Comparison of ENCODE assay signal across 10 cellular contexts in the genomic region with DNA sequence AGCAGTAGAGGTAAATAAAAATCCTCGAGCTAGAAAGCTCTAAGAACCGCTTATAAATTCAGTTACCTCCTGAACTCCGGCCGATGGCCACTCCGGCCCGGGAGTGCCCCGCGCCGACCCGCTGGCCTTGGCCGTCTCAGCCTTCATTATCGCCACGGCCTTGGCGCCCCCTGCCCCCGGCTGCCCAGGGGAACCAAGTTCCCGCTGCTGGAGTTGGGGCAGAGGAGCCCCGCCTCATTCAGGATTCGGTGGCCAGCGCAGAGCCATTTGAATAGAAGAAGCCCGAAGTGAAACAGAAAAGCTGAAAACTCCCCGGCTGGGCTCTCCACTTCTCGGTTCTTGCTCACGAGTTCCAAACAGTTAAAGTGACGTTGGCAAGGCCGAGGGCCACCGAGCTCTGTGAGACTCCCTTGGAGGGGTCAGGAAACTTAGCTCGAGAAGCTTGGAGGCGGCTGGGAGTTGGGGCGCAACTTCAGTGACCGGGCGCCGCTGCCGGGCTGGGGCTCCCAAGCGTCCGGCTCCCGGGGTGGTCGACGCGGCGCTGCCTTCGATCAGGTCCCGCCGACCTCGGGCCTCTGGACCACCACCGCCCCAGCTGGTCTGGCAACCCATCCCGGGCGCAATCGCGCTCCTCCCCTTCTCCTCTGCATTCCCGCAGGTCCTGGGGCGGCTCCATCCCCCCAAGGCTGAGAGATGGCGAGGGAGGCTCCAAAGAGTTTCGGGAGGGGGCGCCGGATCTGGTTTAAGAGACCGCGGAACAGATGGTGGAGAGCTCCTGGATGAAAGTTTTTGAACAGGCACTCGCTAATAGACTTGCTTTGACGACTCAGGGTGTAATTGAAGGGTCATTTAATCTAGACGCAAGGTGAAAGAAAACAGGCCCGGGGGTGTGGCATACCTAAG. TPM values are rescaled to one million over a fixed set of nuclear protein-coding genes. Genes with fewer than 3 reads are reported as not detected.
DNase-seq lines count a peak whose midpoint lies in the region; ATAC-seq and TF ChIP-seq lines count a peak whose summit lies in the region.
"Had no signal": no experiment of that assay in that cellular context is flagged by ENCODE, and none has a peak within 500 bp of the region (broad histone marks: within the 10 kb centered on the region; RNA-seq: fewer than 3 reads in every experiment).

No MANE protein-coding gene starts in this region.

- no peaks in the 10 kb centered on the region for H4K20me1 ChIP-seq in IMR-90 (ENCODE audit: insufficient read depth, low read length)

- H3K36me3 ChIP-seq in IMR-90 (ENCODE audit: control insufficient read depth, insufficient read depth, low read length) (no peaks in the 10 kb centered on the region), prostate gland (no peaks in the 10 kb centered on the region)

- peak overlapping the region; percentile 40 for H2AFZ ChIP-seq in IMR-90 (replicated peaks; ENCODE audit: low read length, poor library complexity)

- H3K27me3 Mint-ChIP-seq in T-cell: peaks cover 63 to 77% of the 10 kb centered on the region in 2 donors

- peak; percentile 65 for ATAC-seq in IMR-90 (ENCODE audit: low read depth)
- no peak for ATAC-seq in T-cell (replicated peaks in 1 of 4)
- no peak for ATAC-seq in GM19452 (IDR thresholded peaks at IDR 0.05; ENCODE audit: unreplicated experiment)

- H3K9me1 ChIP-seq in IMR-90 (ENCODE audit: insufficient read depth, low read length): no peaks in the 10 kb centered on the region

- CTCF ChIA-PET in GM10248 (lab: Yijun Ruan, JAX): interaction anchor here (1.1 to 1.4 kb wide), 2 partner anchors 14 to 27 kb away, joined by 3 read pairs; no protein-coding TSS in a partner anchor
- CTCF ChIA-PET in IMR-90 (lab: Yijun Ruan, JAX): no interaction called here
- CTCF ChIA-PET in T-cell (lab: Charles Lee): no interaction called here
- CTCF ChIA-PET in HEK293T (lab: Yijun Ruan, JAX): no interaction called here

- no peak overlapping the region for H2BK15ac ChIP-seq in IMR-90 (ENCODE audit: low read depth, low read length)

- no peak for TF ChIP-seq CTCF in GM10248 (IDR thresholded peaks at IDR 0.05; ENCODE audit: control extremely low read depth, extremely low read depth, low read depth, missing control alignments)
- no peak for TF ChIP-seq CTCF in IMR-90 (conservative IDR thresholded peaks at IDR 0.05; ENCODE audit: low read depth, low read length)
- TF ChIP-seq CTCF in fibroblast of villous mesenchyme (IDR thresholded peaks at IDR 0.05; ENCODE audit: insufficient read depth, low read depth, low read length): no peak
- no peak for TF ChIP-seq CTCF in prostate gland (IDR thresholded peaks at IDR 0.05)

- H2AK9ac ChIP-seq in IMR-90 (replicated peaks; ENCODE audit: low read depth, low read length, poor library complexity): no peak overlapping the region

- H3K27ac ChIP-seq in IMR-90 (ENCODE audit: insufficient read depth, low read length) (no peak overlapping the region), prostate gland (no peak overlapping the region)

- TF ChIP-seq POLR2A in IMR-90 (IDR thresholded peaks at IDR 0.05; ENCODE audit: low read depth, low read length) (no peak), prostate gland (IDR thresholded peaks at IDR 0.05) (no peak)

- H2BK120ac ChIP-seq in IMR-90 (ENCODE audit: low read depth, low read length): no peak overlapping the region

- no peak overlapping the region for H4K5ac ChIP-seq in IMR-90 (ENCODE audit: low read depth, low read length)

- H4K8ac ChIP-seq in IMR-90 (ENCODE audit: low read depth in 2 of 2, low read length in 2 of 2): no peak overlapping the region

- H3K4me3 ChIP-seq in IMR-90 (ENCODE audit: insufficient read depth, low read depth, low read length): peak overlapping the region; percentile 36
- H3K4me3 ChIP-seq in fibroblast of villous mesenchyme (ENCODE audit: low read depth, low read length): peak overlapping the region; percentile 56
- H3K4me3 ChIP-seq in prostate gland: peak overlapping the region; percentile 12 to 21

- H3K56ac ChIP-seq in IMR-90 (ENCODE audit: extremely low read depth, insufficient read depth, low read length): no peak overlapping the region

- no peak overlapping the region for H3K9ac ChIP-seq in IMR-90 (ENCODE audit: low read depth, low read length)

- peak overlapping the region in 1 of 2 donors; percentile 27 for H3K27ac Mint-ChIP-seq in T-cell

- peaks cover 2% of the 10 kb centered on the region; the same call in 1 of the 2 replicates for H3K9me3 ChIP-seq in IMR-90 (ENCODE audit: control insufficient read depth, insufficient read depth, low read length)
- no peaks in the 10 kb centered on the region for H3K9me3 ChIP-seq in prostate gland

- peak overlapping the region; percentile 85 for H3K4me2 ChIP-seq in IMR-90 (ENCODE audit: low read depth, low read length)

- H3K79me1 ChIP-seq in IMR-90 (ENCODE audit: low read depth in 1 of 2, low read length in 2 of 2): no peaks in the 10 kb centered on the region

- no peak overlapping the region for H3K14ac ChIP-seq in IMR-90 (replicated peaks; ENCODE audit: low read depth, low read length)

- 1% methylated on average over 15 of the region's 61 CpGs; no CpG with 5 or more reads in 1 of the 2 experiments for WGBS in IMR-90 (ENCODE audit: extremely low coverage in 2 of 2, insufficient read length in 1 of 2), 2 experiments
- 4% methylated on average over 61 of the region's 61 CpGs for WGBS in prostate gland

- POLR2A ChIA-PET in GM10248 (lab: Yijun Ruan, JAX): no interaction called here
- POLR2A ChIA-PET in IMR-90 (lab: Charles Lee; ENCODE audit: unreplicated experiment): no interaction called here
- POLR2A ChIA-PET in T-cell (lab: Charles Lee): no interaction called here
- POLR2A ChIA-PET in HEK293T (lab: Yijun Ruan, JAX): no interaction called here

- TF ChIP-seq RAD21 in IMR-90 (IDR thresholded peaks at IDR 0.05; ENCODE audit: low read length): no peak

- DNase-seq in GM10248 (ENCODE audit: extremely low spot score) (peak; percentile 22), IMR-90 (no peak), fibroblast of villous mesenchyme (ENCODE audit: low read depth) (peak; percentile 31), prostate gland (ENCODE audit: low spot score) (no peak), T-cell (no peak), HEK293T (ENCODE audit: extremely low spot score) (no peak), glomerular visceral epithelial cell (ENCODE audit: extremely low spot score) (no peak)
- DNase-seq: NCI-H1048 had no signal

- BruUV-seq in IMR-90 (replicated peaks; lab: Mats Ljungman, UMichigan): no TSS peak

- intact Hi-C loops in IMR-90 (cut with micrococcal nuclease) (no loop called here), prostate gland (cut with DNase I) (no loop called here)

- dilution Hi-C loops in IMR-90 (cut with HindIII; ENCODE audit: low sequenced_read_pairs, unreplicated experiment): no loop called here

- H3K4me1 ChIP-seq in IMR-90 (ENCODE audit: control insufficient read depth, insufficient read depth, low read length) (no peaks in the 10 kb centered on the region), prostate gland (replicated peaks) (no peaks in the 10 kb centered on the region)

- H2BK5ac ChIP-seq in IMR-90 (ENCODE audit: low read depth, low read length, poor library complexity, severe bottlenecking): no peak overlapping the region

- H3K4ac ChIP-seq in IMR-90 (ENCODE audit: low read depth, low read length): no peak overlapping the region

- H3K4me1 Mint-ChIP-seq in T-cell: peaks cover 0 to 9% (median 5%) of the 10 kb centered on the region in 3 donors

- in situ Hi-C loops in IMR-90 (cut with MboI; ENCODE audit: low sequenced_read_pairs): no loop called here

- no peaks in the 10 kb centered on the region for H3K36me3 Mint-ChIP-seq in T-cell

- no peak overlapping the region for H3K18ac ChIP-seq in IMR-90 (ENCODE audit: low read depth, low read length)

- peaks cover 2 to 6% (median 4%) of the 10 kb centered on the region in 3 donors for H3K9me3 Mint-ChIP-seq in T-cell

- no peak overlapping the region for H2BK20ac ChIP-seq in IMR-90 (ENCODE audit: low read depth, low read length)

- no peak overlapping the region for H3K4me3 Mint-ChIP-seq in T-cell

- H3K27me3 ChIP-seq in IMR-90 (ENCODE audit: control insufficient read depth, insufficient read depth, low read length): peaks cover 71% of the 10 kb centered on the region
- peaks cover 43% of the 10 kb centered on the region for H3K27me3 ChIP-seq in prostate gland (replicated peaks; ENCODE audit: insufficient read depth)

- H3K23ac ChIP-seq in IMR-90 (ENCODE audit: low read depth, low read length): no peak overlapping the region

- H4K91ac ChIP-seq in IMR-90 (ENCODE audit: insufficient read depth, low read depth, low read length): no peak overlapping the region

- H2AK5ac ChIP-seq in IMR-90 (ENCODE audit: low read depth, low read length): no peak overlapping the region

TF ChIP-seq in IMR-90, 13 proteins besides CTCF, POLR2A, EP300 and RAD21 (continues in another document):
- TF ChIP-seq, protein P1, sequence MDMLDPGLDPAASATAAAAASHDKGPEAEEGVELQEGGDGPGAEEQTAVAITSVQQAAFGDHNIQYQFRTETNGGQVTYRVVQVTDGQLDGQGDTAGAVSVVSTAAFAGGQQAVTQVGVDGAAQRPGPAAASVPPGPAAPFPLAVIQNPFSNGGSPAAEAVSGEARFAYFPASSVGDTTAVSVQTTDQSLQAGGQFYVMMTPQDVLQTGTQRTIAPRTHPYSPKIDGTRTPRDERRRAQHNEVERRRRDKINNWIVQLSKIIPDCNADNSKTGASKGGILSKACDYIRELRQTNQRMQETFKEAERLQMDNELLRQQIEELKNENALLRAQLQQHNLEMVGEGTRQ (IDR thresholded peaks at IDR 0.05; ENCODE audit: low read depth, low read length): no peak
- TF ChIP-seq CEBPB (IDR thresholded peaks at IDR 0.05; ENCODE audit: low read depth, low read length): no peak
- no peak for TF ChIP-seq NFE2L2 (IDR thresholded peaks at IDR 0.05; ENCODE audit: low read depth, low read length)
- TF ChIP-seq SMC3 (IDR thresholded peaks at IDR 0.05; ENCODE audit: low read depth, low read length): no peak

TF ChIP-seq in HEK293T, 16 proteins besides CTCF, POLR2A, EP300 and RAD21 (continues in another document):
- TF ChIP-seq LEF1 (IDR thresholded peaks at IDR 0.05; ENCODE audit: borderline replicate concordance) (no peak), ELF4 (IDR thresholded peaks at IDR 0.05) (no peak), L3MBTL2 (conservative IDR thresholded peaks at IDR 0.05) (no peak), BHLHE40 (IDR thresholded peaks at IDR 0.05; ENCODE audit: borderline replicate concordance) (no peak), SUZ12 (IDR thresholded peaks at IDR 0.05) (no peak), ZNF384 (IDR thresholded peaks at IDR 0.05) (no peak), SP1 (IDR thresholded peaks at IDR 0.05) (no peak), CTBP1 (IDR thresholded peaks at IDR 0.05; ENCODE audit: borderline replicate concordance) (no peak), NFRKB (IDR thresholded peaks at IDR 0.05) (no peak), FOXK2 (IDR thresholded peaks at IDR 0.05) (no peak), HDGF (IDR thresholded peaks at IDR 0.05; ENCODE audit: borderline replicate concordance) (no peak)

RNA-seq across cellular contexts. Expression of a gene that starts 5.8 kb away (rescaled TPM):
- total RNA-seq in IMR-90 (2012; rRNA removed) (not detected in 2 replicates), fibroblast of villous mesenchyme (not detected in 2 replicates), prostate gland (1 to 10 TPM in 1 of 2 donors, not detected in 1; 2.6 TPM), T-cell (not detected)
- polyA plus RNA-seq in IMR-90 (2012; rRNA removed): not detected in 2 replicates
- polyA plus RNA-seq in IMR-90 (2012; cell fraction: cytosol; rRNA removed): not detected in 2 replicates
- not detected in 2 replicates for polyA plus RNA-seq in IMR-90 (2012; cell fraction: nucleus; rRNA removed; ENCODE audit: low replicate concordance)
- total RNA-seq: renal cortical epithelial cell had no signal

Comparison
In these comparisons a context has a peak if more than half of its experiments do, and no peak if none do; other contexts are left out.
1. DNase-seq: peak in GM10248 (single experiment) and fibroblast of villous mesenchyme (single experiment); none in IMR-90 (single experiment), prostate gland (single experiment), T-cell (0 of 34), HEK293T (single experiment) and glomerular visceral epithelial cell (single experiment).
2. Peak in every context shown above with its lines, with median percentiles within 50 percentile points of each other: H3K4me3 ChIP-seq.